ENCODE assay signal across 8 cellular contexts in genomic region chr1:7770939-7771672, GRCh38. TPM values are rescaled to one million over a fixed set of nuclear protein-coding genes. Genes with fewer than 3 reads are reported as not detected.
DNase-seq lines count a peak whose midpoint lies in the region; ATAC-seq and TF ChIP-seq lines count a peak whose summit lies in the region.

Gene VAMP3, plus strand, starts transcription at chr1:7771296. Its CDS starts 88 bp downstream, at chr1:7771384.

- H3K4me3 Mint-ChIP-seq in CD14-positive monocyte = peak within 1 kb of the TSS; percentile 88 to 92

- H3K27me3 ChIP-seq in PC-3 (ENCODE audit: low read length) (peaks cover 11% of the 10 kb centered on the region; the same call in 1 of the 2 replicates), esophagus (ENCODE audit: control insufficient read depth in 1 of 2, insufficient read depth in 2 of 2, low read length in 2 of 2) (no peaks in the 10 kb centered on the region), muscle layer of duodenum (ENCODE audit: low read depth, low read length) (no peaks in the 10 kb centered on the region)

- DNase-seq in CD14-positive monocyte (ENCODE audit: low spot score) (peak; percentile 92), PC-3 (peak; percentile 59)
- DNase-seq in activated T-cell treated with anti-CD3 and anti-CD28 coated beads, Interleukin-2, amount 50 U/mL, for 1 hour = peak; percentile 88
- DNase-seq in stimulated activated CD8-positive, alpha-beta memory T cell treated with anti-CD3 and anti-CD28 coated beads, Interleukin-7, amount 100 ng/mL, for 24 hours (ENCODE audit: low read depth) = peak; percentile 81

- peaks cover 8% of the 10 kb centered on the region; the same call in 1 of the 2 replicates for H4K20me1 ChIP-seq in PC-3 (ENCODE audit: low read length)

- intact Hi-C loops in CD14-positive monocyte (cut with micrococcal nuclease) (loop anchor here (1.0 to 10.0 kb wide), 4 partner anchors 11 to 194 kb away; partner anchors contain the start of genes PARK7 (in 1 of the 2) and PER3 (in 1 of the 2)), PC-3 (cut with micrococcal nuclease) (no loop called here)

- BruUV-seq in PC-3 (replicated peaks; lab: Mats Ljungman, UMichigan) = no TSS peak

- H3K4me2 ChIP-seq in PC-3 (ENCODE audit: low read length) = peak within 1 kb of the TSS; percentile 99

- H3K27ac ChIP-seq in PC-3 (ENCODE audit: low read length) = peak within 1 kb of the TSS; percentile 31; the same call in 1 of the 2 replicates
- H3K27ac ChIP-seq in esophagus (ENCODE audit: low read depth in 2 of 2, low read length in 1 of 2) = peak within 1 kb of the TSS; percentile 87 to 97
- peak within 1 kb of the TSS; percentile 70 for H3K27ac ChIP-seq in muscle layer of duodenum (ENCODE audit: low read length)

- H3F3A ChIP-seq in PC-3 (ENCODE audit: low read length, unreplicated experiment) = no peaks in the 10 kb centered on the region

- peak within 1 kb of the TSS; percentile 87 for H3K9ac ChIP-seq in PC-3 (ENCODE audit: low read length)

- H3K79me2 ChIP-seq in PC-3 (ENCODE audit: low read length) = peaks cover 44% of the 10 kb centered on the region

- H3K36me3 Mint-ChIP-seq in CD14-positive monocyte = peaks cover 31 to 37% of the 10 kb centered on the region in 2 donors

- H3K36me3 ChIP-seq in PC-3 (ENCODE audit: low read depth, low read length) (peaks cover 7% of the 10 kb centered on the region; the same call in 1 of the 2 replicates), esophagus (ENCODE audit: control insufficient read depth in 2 of 2, insufficient read depth in 2 of 2, low read length in 1 of 2) (no peaks in the 10 kb centered on the region), muscle layer of duodenum (ENCODE audit: control insufficient read depth in 1 of 2, insufficient read depth in 2 of 2, low read length in 2 of 2) (peaks cover 0 to 6% of the 10 kb centered on the region in 2 donors)

- CTCF ChIA-PET in PC-3 (lab: Charles Lee) = interaction anchor here (0.6 kb wide), 1 partner anchor 82 kb away, joined by 3 read pairs; the partner anchor contains the start of gene UTS2

- H3K9me2 ChIP-seq in PC-3 (replicated peaks; ENCODE audit: low read length) = no peaks in the 10 kb centered on the region

- H3K4me1 Mint-ChIP-seq in CD14-positive monocyte = peaks cover 52% of the 10 kb centered on the region

- no peaks in the 10 kb centered on the region for H3K27me3 Mint-ChIP-seq in CD14-positive monocyte (ENCODE audit: low read depth in 3 of 3)

- peak within 1 kb of the TSS; percentile 98 to 100 (median 99) for H3K27ac Mint-ChIP-seq in CD14-positive monocyte

- TF ChIP-seq CTCF in CD14-positive monocyte (IDR thresholded peaks at IDR 0.05) = no peak
- TF ChIP-seq CTCF in PC-3 (conservative IDR thresholded peaks at IDR 0.05; ENCODE audit: low read depth, low read length) = no peak

- peak; percentile 82 for ATAC-seq in GM19351 (IDR thresholded peaks at IDR 0.05; ENCODE audit: unreplicated experiment)
- ATAC-seq in HG03571 (IDR thresholded peaks at IDR 0.05; ENCODE audit: unreplicated experiment) = peak; percentile 57
- ATAC-seq in PC-3 = peak; percentile 82

- no peaks in the 10 kb centered on the region for H3K9me3 Mint-ChIP-seq in CD14-positive monocyte

- H3K4me1 ChIP-seq in PC-3 (ENCODE audit: insufficient read depth, low read length) (peaks cover 13% of the 10 kb centered on the region; the same call in 1 of the 2 replicates), esophagus (ENCODE audit: control insufficient read depth in 2 of 2, insufficient read depth in 2 of 2, low read length in 1 of 2) (no peaks in the 10 kb centered on the region), muscle layer of duodenum (ENCODE audit: control insufficient read depth in 1 of 2, insufficient read depth in 2 of 2, low read length in 2 of 2) (peaks cover 4 to 23% of the 10 kb centered on the region in 2 donors)

- WGBS in esophagus, 2 donors = 0 to 1% methylated on average over 56 to 87 of the region's 87 CpGs

- H3K4me3 ChIP-seq in PC-3 (ENCODE audit: low read length) (peak within 1 kb of the TSS; percentile 96), esophagus (ENCODE audit: low read depth in 1 of 2, low read length in 2 of 2) (peak within 1 kb of the TSS; percentile 79 to 80), muscle layer of duodenum (ENCODE audit: low read depth in 1 of 2, low read length in 2 of 2) (peak within 1 kb of the TSS; percentile 89 to 96)

- POLR2A ChIA-PET in PC-3 (lab: Charles Lee; ENCODE audit: unreplicated experiment) = no interaction called here

- H3K9me3 ChIP-seq in PC-3 (ENCODE audit: low read length) (no peaks in the 10 kb centered on the region), esophagus (ENCODE audit: control insufficient read depth in 2 of 2, insufficient read depth in 1 of 2, low read depth in 1 of 2, low read length in 1 of 2) (no peaks in the 10 kb centered on the region), muscle layer of duodenum (ENCODE audit: control insufficient read depth in 1 of 2, low read length in 2 of 2) (no peaks in the 10 kb centered on the region)

- peak within 1 kb of the TSS; percentile 100 for H2AFZ ChIP-seq in PC-3 (ENCODE audit: low read length)

RNA-seq across cellular contexts. Expression of gene VAMP3, which starts in this region (rescaled TPM):
- polyA plus RNA-seq in CD14-positive monocyte = 100 to 1,000 TPM; 138 to 149 TPM
- total RNA-seq in PC-3 (2014; rRNA removed) = 64.2 and 67.2 TPM in 2 replicates
- polyA plus RNA-seq in esophagus = 10 to 100 TPM; 42.2 to 60.0 TPM

Comparison
In these comparisons a context has a peak if more than half of its experiments do, and no peak if none do; other contexts are left out.
1. Peak in every context shown above with its lines: DNase-seq, ATAC-seq, H3K4me3 ChIP-seq and H3K27ac ChIP-seq.
2. H3K27ac ChIP-seq: peak in every context shown above with its lines; median percentile 92 in esophagus; 70 in muscle layer of duodenum; 31 in PC-3.